Comparison of ENCODE assay signal across 1 cellular context in genomic region chr5:157142317-157143126, GRCh38.
A peak's percentile ranks its signal among the peaks of the same experiment; 100 is the strongest.
TF ChIP-seq lines count a peak whose summit lies in the region.

Gene MED7, minus strand, starts transcription at chr5:157142865. Its CDS starts 3,434 bp downstream, at chr5:157139431.

TF ChIP-seq in HepG2, 621 proteins besides CTCF, POLR2A, EP300 and RAD21 (continued from another document and continues in another):
- peak; percentile 57; the same call in 1 of the 2 replicates for TF ChIP-seq TFDP2 (CRISPR knock-in tag; IDR thresholded peaks at IDR 0.05)
- TF ChIP-seq ELF1 (CRISPR knock-in tag; IDR thresholded peaks at IDR 0.05): peak; percentile 82
- TF ChIP-seq FOXC1 (CRISPR knock-in tag; IDR thresholded peaks at IDR 0.05; ENCODE audit: borderline replicate concordance): peak; percentile 61; the same call in 1 of the 2 replicates
- TF ChIP-seq SALL2 (CRISPR knock-in tag; IDR thresholded peaks at IDR 0.05): peak; percentile 35; the same call in 1 of the 2 replicates
- no peak for TF ChIP-seq ZNF260 (CRISPR knock-in tag; IDR thresholded peaks at IDR 0.05; ENCODE audit: borderline replicate concordance, low read depth)
- no peak for TF ChIP-seq REXO4 (CRISPR knock-in tag; IDR thresholded peaks at IDR 0.05; ENCODE audit: borderline replicate concordance)
- no peak for TF ChIP-seq NCOA5 (CRISPR knock-in tag; IDR thresholded peaks at IDR 0.05)
- TF ChIP-seq HINFP (CRISPR knock-in tag; IDR thresholded peaks at IDR 0.05; ENCODE audit: low read depth): no peak
- peak; percentile 47 for TF ChIP-seq ASH2L (IDR thresholded peaks at IDR 0.05; ENCODE audit: insufficient read length, low read depth, low read length)
- peak; percentile 45 for TF ChIP-seq YY1 (IDR thresholded peaks at IDR 0.05; ENCODE audit: insufficient read depth, insufficient replicate concordance, low read depth, low read length)
- no peak for TF ChIP-seq CAMTA2 (CRISPR knock-in tag; IDR thresholded peaks at IDR 0.05; ENCODE audit: borderline replicate concordance)
- TF ChIP-seq ZNF577 (CRISPR knock-in tag; IDR thresholded peaks at IDR 0.05; ENCODE audit: borderline replicate concordance, low read depth): no peak
- TF ChIP-seq NCOA2 (CRISPR knock-in tag; IDR thresholded peaks at IDR 0.05): no peak
- TF ChIP-seq GATAD1 (CRISPR knock-in tag; IDR thresholded peaks at IDR 0.05): peak; percentile 76; the same call in 1 of the 2 replicates
- peak; percentile 38; the same call in 1 of the 2 replicates for TF ChIP-seq ZNF574 (CRISPR knock-in tag; IDR thresholded peaks at IDR 0.05)
- TF ChIP-seq SOX6 (IDR thresholded peaks at IDR 0.05): no peak
- TF ChIP-seq SOX6 (CRISPR knock-in tag; IDR thresholded peaks at IDR 0.05): peak; percentile 49
- peak; percentile 18 for TF ChIP-seq AGO1 (IDR thresholded peaks at IDR 0.05; ENCODE audit: low read depth, low read length, poor library complexity, severe bottlenecking)
- TF ChIP-seq EEA1 (CRISPR knock-in tag; IDR thresholded peaks at IDR 0.05; ENCODE audit: borderline replicate concordance): no peak
- peak; percentile 87 for TF ChIP-seq KAT8 (CRISPR knock-in tag; IDR thresholded peaks at IDR 0.05)
- TF ChIP-seq ZNF484 (CRISPR knock-in tag; IDR thresholded peaks at IDR 0.05; ENCODE audit: borderline replicate concordance, low read depth): no peak
- TF ChIP-seq SIX1 (CRISPR knock-in tag; IDR thresholded peaks at IDR 0.05; ENCODE audit: borderline replicate concordance): no peak
- TF ChIP-seq NAIF1 (CRISPR knock-in tag; IDR thresholded peaks at IDR 0.05; ENCODE audit: borderline replicate concordance): no peak
- TF ChIP-seq RELA (CRISPR knock-in tag; IDR thresholded peaks at IDR 0.05): 0 out of 2 replicates have a peak, but pooled peaks have one; percentile 33
- peak; percentile 23 for TF ChIP-seq GATAD2A (CRISPR knock-in tag; IDR thresholded peaks at IDR 0.05)
- TF ChIP-seq GRHL1 (CRISPR knock-in tag; conservative IDR thresholded peaks at IDR 0.05): no peak
- TF ChIP-seq HNRNPLL (IDR thresholded peaks at IDR 0.05; ENCODE audit: low read depth, low read length, poor library complexity, severe bottlenecking): peak; percentile 71
- TF ChIP-seq ZNF10 (CRISPR knock-in tag; IDR thresholded peaks at IDR 0.05; ENCODE audit: borderline replicate concordance, low read depth): no peak
- TF ChIP-seq HMG20B (CRISPR knock-in tag; conservative IDR thresholded peaks at IDR 0.05): no peak
- no peak for TF ChIP-seq ZFP36 (IDR thresholded peaks at IDR 0.05; ENCODE audit: borderline replicate concordance, low read depth, low read length, partially characterized antibody)
- no peak for TF ChIP-seq ZBTB44 (CRISPR knock-in tag; IDR thresholded peaks at IDR 0.05)
- no peak; the same call in 1 of the 2 replicates for TF ChIP-seq PCBP1 (IDR thresholded peaks at IDR 0.05; ENCODE audit: borderline replicate concordance, low read depth, low read length)
- peak; percentile 89 for TF ChIP-seq ZNF362 (CRISPR knock-in tag; IDR thresholded peaks at IDR 0.05; ENCODE audit: borderline replicate concordance)
- peak; percentile 86 for TF ChIP-seq TAF1 (CRISPR knock-in tag; IDR thresholded peaks at IDR 0.05)
- 0 out of 2 replicates have a peak, but pooled peaks have one; percentile 47 for TF ChIP-seq HMGXB3 (CRISPR knock-in tag; IDR thresholded peaks at IDR 0.05; ENCODE audit: borderline replicate concordance)
- TF ChIP-seq ZNF138 (CRISPR knock-in tag; IDR thresholded peaks at IDR 0.05; ENCODE audit: low read depth): no peak
- TF ChIP-seq TRAFD1 (CRISPR knock-in tag; IDR thresholded peaks at IDR 0.05; ENCODE audit: borderline replicate concordance): no peak
- no peak for TF ChIP-seq ZNF431 (CRISPR knock-in tag; IDR thresholded peaks at IDR 0.05; ENCODE audit: borderline replicate concordance, low read depth)
- no peak for TF ChIP-seq TFE3 (CRISPR knock-in tag; IDR thresholded peaks at IDR 0.05)
- no peak for TF ChIP-seq ZNF567 (CRISPR knock-in tag; IDR thresholded peaks at IDR 0.05; ENCODE audit: borderline replicate concordance)
- TF ChIP-seq GPN1 (CRISPR knock-in tag; IDR thresholded peaks at IDR 0.05; ENCODE audit: borderline replicate concordance): 0 out of 2 replicates have a peak, but pooled peaks have one; percentile 29
- 0 out of 2 replicates have a peak, but pooled peaks have one; percentile 30 for TF ChIP-seq ERF (CRISPR knock-in tag; IDR thresholded peaks at IDR 0.05)
